ENCODE assay signal across 8 cellular contexts in genomic region chr2:231227309-231228162, GRCh38. TPM values are rescaled to one million over a fixed set of nuclear protein-coding genes. Genes with fewer than 3 reads are reported as not detected.
A peak's percentile ranks its signal among the peaks of the same experiment; 100 is the strongest.
DNase-seq lines count a peak whose midpoint lies in the region; ATAC-seq and TF ChIP-seq lines count a peak whose summit lies in the region.

No MANE protein-coding gene starts in this region.

- H3K9me3 ChIP-seq in left ventricle myocardium inferior (replicated peaks): no peaks in the 10 kb centered on the region

- H3K27ac ChIP-seq in angular gyrus (ENCODE audit: low read depth, low read length): peak overlapping the region; percentile 68
- peak overlapping the region; percentile 63 for H3K27ac ChIP-seq in left ventricle myocardium inferior (replicated peaks)

- no peaks in the 10 kb centered on the region for H3K36me3 ChIP-seq in left ventricle myocardium inferior

- H3K4me3 ChIP-seq in HFF-Myc (replicated peaks; ENCODE audit: low read depth, low read length) (no peak overlapping the region), left ventricle myocardium inferior (no peak overlapping the region)

- no peaks in the 10 kb centered on the region for H3K27me3 ChIP-seq in left ventricle myocardium inferior (ENCODE audit: low read depth)

- no peak for DNase-seq in activated CD4-positive, CD25-positive, alpha-beta regulatory T cell treated with anti-CD3 and anti-CD28 coated beads, Interleukin-2, amount 50 U/mL, for 72 hours
- peak; percentile 70 for DNase-seq in HFF-Myc (ENCODE audit: extremely low read depth, low read depth)
- DNase-seq in M059J (ENCODE audit: low read depth): peak; percentile 74
- DNase-seq in RPMI8226: peak; percentile 65
- no peak for DNase-seq in left ventricle myocardium inferior
- peak; percentile 86 for DNase-seq in putamen (ENCODE audit: low spot score)

- intact Hi-C loops in left ventricle myocardium inferior (cut with micrococcal nuclease): loop anchor here (10.0 kb wide), 1 partner anchor 187 kb away; no protein-coding TSS in a partner anchor

- H3K4me1 ChIP-seq in left ventricle myocardium inferior: peaks cover 8% of the 10 kb centered on the region

- ATAC-seq in activated CD4-positive, CD25-positive, alpha-beta regulatory T cell treated with anti-CD3 and anti-CD28 coated beads, Interleukin-2, amount 50 U/mL, for 24 hours: peak; percentile 88 to 91

- TF ChIP-seq CTCF in HFF-Myc (IDR thresholded peaks at IDR 0.05; ENCODE audit: low read depth, low read length, missing control alignments) (peak; percentile 82), left ventricle myocardium inferior (IDR thresholded peaks at IDR 0.05; ENCODE audit: borderline replicate concordance) (peak; percentile 88)

RNA-seq across cellular contexts. Expression of gene ARMC9, which starts 29.1 kb away (rescaled TPM):
- total RNA-seq in M059J (2014; rRNA removed; shearing (Covaris generic)): 48.5 and 68.2 TPM in 2 replicates
- 3.1 TPM for total RNA-seq in left ventricle myocardium inferior

Comparison
In these comparisons a context has a peak if more than half of its experiments do, and no peak if none do; other contexts are left out.
1. DNase-seq: peak in HFF-Myc (single experiment), M059J (single experiment), RPMI8226 (single experiment) and putamen (single experiment); none in activated CD4-positive, CD25-positive, alpha-beta regulatory T cell treated with anti-CD3 and anti-CD28 coated beads, Interleukin-2, amount 50 U/mL, for 72 hours (single experiment) and left ventricle myocardium inferior (single experiment).
2. RNA of gene ARMC9, which starts 29.1 kb away (total RNA-seq): 48.5 to 68.2 TPM in M059J; 3.1 TPM in left ventricle myocardium inferior (single experiment); every median in the first group is over 10 times any median in the second.